ENCODE assay signal across 8 cellular contexts in the genomic region with DNA sequence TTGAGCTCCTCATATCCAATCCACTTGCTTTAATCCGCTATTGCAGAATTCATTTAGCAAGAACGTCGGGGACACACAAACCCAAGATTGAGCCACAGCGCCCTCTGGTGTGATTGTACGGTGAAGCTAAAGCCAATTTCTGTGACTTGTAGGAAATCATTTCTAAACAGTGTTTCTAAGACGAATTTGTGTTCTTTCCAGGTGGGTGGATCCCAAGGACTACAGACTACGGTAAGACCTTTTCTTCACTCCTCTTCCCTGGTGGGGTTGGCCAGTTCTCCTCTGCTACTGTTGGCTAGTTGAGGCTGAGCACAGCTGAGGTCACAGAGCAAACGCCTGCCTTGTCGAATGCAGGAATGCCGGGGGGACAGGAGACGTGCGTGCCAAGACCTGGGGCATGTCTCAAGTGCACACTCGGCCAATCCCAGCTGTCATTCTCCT. TPM values are rescaled to one million over a fixed set of nuclear protein-coding genes. Genes with fewer than 3 reads are reported as not detected.
DNase-seq lines count a peak whose midpoint lies in the region; ATAC-seq and TF ChIP-seq lines count a peak whose summit lies in the region.

No MANE protein-coding gene starts in this region.

- H3K27ac ChIP-seq in colonic mucosa = no peak overlapping the region
- no peak overlapping the region for H3K27ac ChIP-seq in left lung

- no peaks in the 10 kb centered on the region for H3K27me3 ChIP-seq in colonic mucosa
- H3K27me3 ChIP-seq in left lung = peaks cover 0 to 4% of the 10 kb centered on the region in 2 donors

- no peak overlapping the region for H3K4me3 ChIP-seq in colonic mucosa
- H3K4me3 ChIP-seq in left lung = no peak overlapping the region

- H3K36me3 ChIP-seq in colonic mucosa (no peaks in the 10 kb centered on the region), left lung (no peaks in the 10 kb centered on the region)

- H3K9me3 ChIP-seq in colonic mucosa (no peaks in the 10 kb centered on the region), left lung (no peaks in the 10 kb centered on the region)

- no peak for ATAC-seq in activated CD4-positive, CD25-positive, alpha-beta regulatory T cell treated with anti-CD3 and anti-CD28 coated beads, Interleukin-2, amount 50 U/mL, for 24 hours
- peak; percentile 76 for ATAC-seq in left lung
- no peak for ATAC-seq in HG03342 (IDR thresholded peaks at IDR 0.05; ENCODE audit: unreplicated experiment)

- intact Hi-C loops in colonic mucosa (cut with DNase I) = loop anchor here (2.0 to 10.0 kb wide), 4 partner anchors 39 to 268 kb away; no protein-coding TSS in a partner anchor
- intact Hi-C loops in left lung (cut with DNase I) = loop anchor here in 1 of 2 donors (10.0 kb wide), 2 partner anchors 131 to 221 kb away; no protein-coding TSS in a partner anchor

- H3K9ac ChIP-seq in colonic mucosa (ENCODE audit: low read depth in 2 of 2, low read length in 2 of 2) = peak overlapping the region in 1 of 2 donors; percentile 12

- no peaks in the 10 kb centered on the region for H3K4me1 ChIP-seq in colonic mucosa
- H3K4me1 ChIP-seq in left lung = peaks cover 2 to 5% of the 10 kb centered on the region in 2 donors

- peak; percentile 9 to 46 (median 25) for DNase-seq in activated CD4-positive, CD25-positive, alpha-beta regulatory T cell (lab: John Stamatoyannopoulos, UW)
- DNase-seq in NCI-H2196 treated with DMSO at 0.1 percent for 48 hours (lab: John Stamatoyannopoulos, UW; ENCODE audit: unreplicated experiment) (peak; percentile 6), colonic mucosa (peak; percentile 89), left lung (peak in 1 of 2 donors; percentile 76)
- peak; percentile 48 for DNase-seq in activated CD4-positive, alpha-beta T cell treated with anti-CD3 and anti-CD28 coated beads for 1 hour
- peak; percentile 73 for DNase-seq in stimulated activated CD4-positive, alpha-beta T cell treated with anti-CD3 and anti-CD28 coated beads, Interleukin-4, amount 100 ng/mL, for 24 hours

- TF ChIP-seq CTCF in colonic mucosa (IDR thresholded peaks at IDR 0.05) (peak; percentile 62), left lung (IDR thresholded peaks at IDR 0.05) (peak; percentile 66 to 79)

RNA-seq across cellular contexts. Expression of gene DMBT1, which starts 5.2 kb away (rescaled TPM):
- total RNA-seq in colonic mucosa = 100 to 1,000 TPM in 1 of 2 donors, 10 to 100 TPM in 1; 33.6 to 165 TPM
- total RNA-seq in left lung = 100 to 1,000 TPM in 1 of 2 donors, 10 to 100 TPM in 1; 47.5 to 242 TPM
